15 cellular contexts compared by ENCODE assay signal in the genomic region with DNA sequence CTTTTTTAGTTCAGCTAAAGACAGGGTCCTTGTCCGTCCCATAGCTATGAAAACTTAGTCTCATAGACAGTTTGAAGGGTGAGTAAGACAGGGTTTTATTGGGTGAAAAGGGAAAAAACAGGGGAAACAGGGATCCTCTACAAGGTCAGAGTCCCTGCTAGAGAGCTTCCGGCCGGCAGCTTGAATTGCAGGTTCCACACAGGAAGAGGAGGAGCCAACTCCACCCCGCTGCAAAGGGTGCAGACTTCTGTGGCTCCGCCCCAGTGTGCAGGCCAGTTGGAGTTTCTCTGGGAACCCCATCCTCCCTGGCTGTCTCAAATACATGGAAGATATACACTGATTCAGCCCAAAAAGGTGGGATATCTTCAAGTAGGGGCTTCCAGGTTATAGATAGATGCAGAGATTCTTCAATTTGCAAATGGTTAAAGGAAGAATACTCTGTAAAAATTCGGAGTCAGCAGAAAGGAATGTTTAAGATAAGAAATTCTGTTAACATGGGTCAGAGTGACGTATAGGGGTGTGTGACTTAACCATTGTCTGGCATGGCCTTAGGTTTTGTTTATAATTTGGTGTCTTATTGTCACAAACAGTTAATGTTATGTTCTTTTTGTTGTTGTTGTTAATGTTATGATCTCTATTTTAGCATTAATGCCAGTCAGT. TPM values are rescaled to one million over a fixed set of nuclear protein-coding genes. Genes with fewer than 3 reads are reported as not detected.
DNase-seq lines count a peak whose midpoint lies in the region; ATAC-seq and TF ChIP-seq lines count a peak whose summit lies in the region.
"Had no signal": no experiment of that assay in that cellular context is flagged by ENCODE, and none has a peak within 500 bp of the region (broad histone marks: within the 10 kb centered on the region; RNA-seq: fewer than 3 reads in every experiment).

No MANE protein-coding gene starts in this region.

- CTCF ChIA-PET in activated CD4-positive, alpha-beta T cell treated with anti-CD3 and anti-CD28 coated beads for 36 hours (lab: Charles Lee) = interaction anchor here (0.6 kb wide), 1 partner anchor 148 kb away, joined by 3 read pairs; no protein-coding TSS in a partner anchor

- H3K18ac ChIP-seq in trophoblast cell (ENCODE audit: low read length) = no peak overlapping the region

- peaks cover 0 to 2% of the 10 kb centered on the region in 2 experiments for H3K4me1 ChIP-seq in trophoblast cell (ENCODE audit: control insufficient read depth in 1 of 2, insufficient read depth in 2 of 2, low read length in 2 of 2)
- H3K4me1 ChIP-seq: stomach had no signal

- H3K27me3 ChIP-seq in trophoblast cell (ENCODE audit: insufficient read depth, low read length) = no peaks in the 10 kb centered on the region
- H3K27me3 ChIP-seq: ovary had no signal

- no peak overlapping the region for H4K12ac ChIP-seq in trophoblast cell (ENCODE audit: low read depth, low read length)

- H3K9me3 ChIP-seq in trophoblast cell (ENCODE audit: insufficient read depth, low read depth, low read length) = peaks cover 4% of the 10 kb centered on the region
- H3K9me3 ChIP-seq: ovary, stomach had no signal

- H2BK12ac ChIP-seq in trophoblast cell (ENCODE audit: low read length) = no peak overlapping the region

- H3K4ac ChIP-seq in trophoblast cell (ENCODE audit: low read depth, low read length) = no peak overlapping the region

- no peak overlapping the region for H2BK5ac ChIP-seq in trophoblast cell (ENCODE audit: low read depth, low read length, poor library complexity)

- H3K27ac Mint-ChIP-seq in activated CD4-positive, alpha-beta T cell treated with anti-CD3 and anti-CD28 coated beads for 36 hours = no peak overlapping the region

- no peaks in the 10 kb centered on the region for H3K79me1 ChIP-seq in trophoblast cell (ENCODE audit: low read length)

- no peak overlapping the region for H3K4me3 Mint-ChIP-seq in activated CD4-positive, alpha-beta T cell treated with anti-CD3 and anti-CD28 coated beads for 36 hours

- no CpG with 5 or more reads among the region's 7 CpGs for WGBS in trophoblast cell (ENCODE audit: extremely low coverage, insufficient coverage, insufficient read length)

- peak; percentile 21 for DNase-seq in activated CD4-positive, alpha-beta T cell treated with anti-CD3 and anti-CD28 coated beads for 36 hours
- DNase-seq in activated CD4-positive, alpha-beta T cell treated with anti-CD3 and anti-CD28 coated beads, Interleukin-2, amount 50 U/mL, for 1 hour = no peak
- DNase-seq in NCI-H69 (lab: John Stamatoyannopoulos, UW) = peak; percentile 9
- peak; percentile 36 for DNase-seq in choroid plexus epithelial cell (ENCODE audit: low read depth)
- peak; percentile 15 to 75 for DNase-seq in trophoblast cell
- no peak for DNase-seq in T-helper 9 cell
- DNase-seq in NCI-H774 (lab: John Stamatoyannopoulos, UW) = no peak
- DNase-seq in NCI-H446 treated with DMSO at 0.1 percent for 48 hours (lab: John Stamatoyannopoulos, UW) = no peak
- DNase-seq: GF-D8, ovary, stomach, WERI-Rb-1 had no signal

- no peak for TF ChIP-seq CTCF in choroid plexus epithelial cell (conservative IDR thresholded peaks at IDR 0.05; ENCODE audit: low read depth, low read length)

- H3K36me3 ChIP-seq in trophoblast cell (ENCODE audit: control insufficient read depth in 1 of 2, insufficient read depth in 2 of 2, low read length in 2 of 2) = peaks cover 0 to 1% of the 10 kb centered on the region in 2 experiments
- H3K36me3 ChIP-seq: ovary, stomach, WERI-Rb-1 had no signal

- H3K4me2 ChIP-seq in trophoblast cell (ENCODE audit: low read length) = no peak overlapping the region

- ATAC-seq in activated CD4-positive, alpha-beta T cell treated with anti-CD3 and anti-CD28 coated beads for 36 hours = no peak
- ATAC-seq: esophagus mucosa, left lobe of liver had no signal

- H3K23ac ChIP-seq in trophoblast cell (ENCODE audit: low read length) = no peak overlapping the region

- intact Hi-C loops in activated CD4-positive, alpha-beta T cell treated with anti-CD3 and anti-CD28 coated beads for 36 hours (cut with DNase I, micrococcal nuclease) = loop anchor here in 1 of 2 experiments (2.0 to 10.0 kb wide), 4 partner anchors 116 to 1196 kb away; no protein-coding TSS in a partner anchor

- H3K4me3 ChIP-seq in choroid plexus epithelial cell (ENCODE audit: low read depth, low read length) (no peak overlapping the region), trophoblast cell (ENCODE audit: low read depth, low read length) (no peak overlapping the region)
- H3K4me3 ChIP-seq: ovary, stomach had no signal

- no peaks in the 10 kb centered on the region for H3K79me2 ChIP-seq in trophoblast cell (ENCODE audit: control insufficient read depth, insufficient read depth, low read length, poor library complexity)

- no peak overlapping the region for H3K27ac ChIP-seq in trophoblast cell (ENCODE audit: low read depth, low read length)
- H3K27ac ChIP-seq: ovary, stomach, WERI-Rb-1 had no signal

- H2AFZ ChIP-seq in trophoblast cell (ENCODE audit: insufficient read depth, low read length, poor library complexity) = no peak overlapping the region

- no peak overlapping the region for H4K91ac ChIP-seq in trophoblast cell (ENCODE audit: low read depth, low read length)

- peaks cover 12% of the 10 kb centered on the region for H3K4me1 Mint-ChIP-seq in activated CD4-positive, alpha-beta T cell treated with anti-CD3 and anti-CD28 coated beads for 36 hours

- no peak overlapping the region for H3K9ac ChIP-seq in trophoblast cell (ENCODE audit: low read length)

- H3K27me3 Mint-ChIP-seq in activated CD4-positive, alpha-beta T cell treated with anti-CD3 and anti-CD28 coated beads for 36 hours = peaks cover 27% of the 10 kb centered on the region

- no peak overlapping the region for H3K14ac ChIP-seq in trophoblast cell (ENCODE audit: low read length)

- H2AK5ac ChIP-seq in trophoblast cell (ENCODE audit: low read length) = no peak overlapping the region

- no peaks in the 10 kb centered on the region for H3K9me3 Mint-ChIP-seq in activated CD4-positive, alpha-beta T cell treated with anti-CD3 and anti-CD28 coated beads for 36 hours (ENCODE audit: low read depth)

- POLR2A ChIA-PET in activated CD4-positive, alpha-beta T cell treated with anti-CD3 and anti-CD28 coated beads for 36 hours (lab: Charles Lee) = no interaction called here

- H4K8ac ChIP-seq in trophoblast cell (ENCODE audit: low read depth, low read length) = no peak overlapping the region

- no peaks in the 10 kb centered on the region for H3K36me3 Mint-ChIP-seq in activated CD4-positive, alpha-beta T cell treated with anti-CD3 and anti-CD28 coated beads for 36 hours (ENCODE audit: low read depth)

- no peak overlapping the region for H2BK120ac ChIP-seq in trophoblast cell (ENCODE audit: insufficient read depth, low read length, poor library complexity)

RNA-seq across cellular contexts. Expression of gene HECW1, which starts 34.6 kb away (rescaled TPM):
- not detected for total RNA-seq in activated CD4-positive, alpha-beta T cell treated with anti-CD3 and anti-CD28 coated beads for 36 hours
- under 0.01 and 0.04 TPM in 2 replicates for polyA plus RNA-seq in trophoblast cell (2013)
- total RNA-seq: cardiac septum, left lobe of liver had no signal

Comparison
In these comparisons a context has a peak if more than half of its experiments do, and no peak if none do; other contexts are left out.
1. DNase-seq: peak in activated CD4-positive, alpha-beta T cell treated with anti-CD3 and anti-CD28 coated beads for 36 hours (single experiment), NCI-H69 (single experiment), choroid plexus epithelial cell (single experiment) and trophoblast cell (2 of 2); none in activated CD4-positive, alpha-beta T cell treated with anti-CD3 and anti-CD28 coated beads, Interleukin-2, amount 50 U/mL, for 1 hour (single experiment), T-helper 9 cell (single experiment), NCI-H774 (single experiment) and NCI-H446 treated with DMSO at 0.1 percent for 48 hours (single experiment).